18 cellular contexts compared by ENCODE assay signal in the genomic region with DNA sequence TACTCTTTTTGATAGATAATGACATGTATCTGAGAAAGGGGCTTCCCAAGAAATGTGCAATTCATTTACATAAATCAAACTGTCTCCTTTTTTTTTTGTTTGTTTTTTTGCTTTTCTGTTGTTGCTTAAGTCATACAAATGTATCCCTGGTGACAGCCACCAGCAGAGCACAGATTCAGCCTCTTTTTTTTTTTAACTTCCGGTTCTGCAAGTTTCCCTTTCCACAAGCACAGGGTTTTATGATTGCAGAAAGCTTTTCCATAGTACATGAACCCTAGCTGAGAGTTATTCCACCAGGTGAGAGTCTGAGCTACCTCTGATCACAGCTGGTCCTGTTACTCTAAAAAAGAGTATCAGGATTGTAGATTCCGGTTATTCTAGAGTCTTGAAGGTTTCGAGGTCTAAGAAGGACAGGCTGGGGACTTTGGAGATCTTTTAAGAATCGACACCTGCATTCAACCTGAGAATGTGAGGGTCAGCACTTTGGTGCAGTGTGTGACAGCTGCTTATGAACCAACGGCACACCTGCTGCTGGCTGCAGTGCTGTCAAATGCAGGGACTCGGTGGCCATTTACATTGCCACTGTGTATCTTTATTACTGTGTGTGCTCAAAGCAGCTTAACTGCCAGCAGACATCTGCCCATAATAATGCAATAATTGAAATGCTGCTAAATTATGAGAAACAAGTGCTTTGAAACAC.
DNase-seq lines count a peak whose midpoint lies in the region; ATAC-seq and TF ChIP-seq lines count a peak whose summit lies in the region.
"Had no signal": no experiment of that assay in that cellular context is flagged by ENCODE, and none has a peak within 500 bp of the region (broad histone marks: within the 10 kb centered on the region; RNA-seq: fewer than 3 reads in every experiment).

No MANE protein-coding gene starts in this region.

- intact Hi-C loops in mucosa of descending colon (cut with DNase I, micrococcal nuclease), result no loop called here
- intact Hi-C loops in transverse colon (cut with DNase I; ENCODE audit: low total_unique reads), result no loop called here

- ATAC-seq in mucosa of descending colon (peak; percentile 69), HG02588 (IDR thresholded peaks at IDR 0.05; ENCODE audit: unreplicated experiment) (no peak)
- ATAC-seq: esophagus mucosa; gastroesophageal sphincter; stimulated activated naive CD8-positive, alpha-beta T cell treated with anti-CD3 and anti-CD28 coated beads, Interleukin-15, amount 100 ng/mL, for 72 hours had no signal

- TF ChIP-seq CTCF in mucosa of descending colon (IDR thresholded peaks at IDR 0.05) (no peak), transverse colon (IDR thresholded peaks at IDR 0.05) (no peak)

- H3K9me3 ChIP-seq in mucosa of descending colon (no peaks in the 10 kb centered on the region), transverse colon (no peaks in the 10 kb centered on the region)
- H3K9me3 ChIP-seq: gastroesophageal sphincter had no signal

- no peak overlapping the region for H3K4me3 ChIP-seq in mucosa of descending colon
- no peak overlapping the region for H3K4me3 ChIP-seq in transverse colon
- H3K4me3 ChIP-seq: gastroesophageal sphincter, GM23248 had no signal

- 42 to 52% methylated on average over 4 to 6 of the region's 6 CpGs for WGBS in transverse colon (ENCODE audit: low coverage in 1 of 2), 2 donors

- peak overlapping the region in 1 of 4 donors; percentile 23 for H3K27ac ChIP-seq in transverse colon
- H3K27ac ChIP-seq: gastroesophageal sphincter, GM23248 had no signal

- DNase-seq in DMS79 treated with DMSO at 0.1 percent for 48 hours (lab: John Stamatoyannopoulos, UW), result peak; percentile 89
- peak; percentile 42 for DNase-seq in NCI-H1436 treated with DMSO at 0.1 percent for 48 hours (lab: John Stamatoyannopoulos, UW)
- DNase-seq in NCI-H69 (lab: John Stamatoyannopoulos, UW), result peak; percentile 78
- DNase-seq in mucosa of descending colon, result peak in 1 of 3 donors; percentile 7
- DNase-seq in NCI-H446 (lab: John Stamatoyannopoulos, UW), result no peak
- DNase-seq in transverse colon, result no peak
- DNase-seq: activated CD4-positive, alpha-beta T cell treated with anti-CD3 and anti-CD28 coated beads, Interleukin-2, amount 10 ng/mL, durations not matched to agents 7 days and 5 days; activated CD8-positive, alpha-beta memory T cell treated with anti-CD3 and anti-CD28 coated beads, Interleukin-2, amount 50 U/mL, for 4 hours; effector memory CD4-positive, alpha-beta T cell; GM23248; NCI-H446 treated with DMSO at 0.1 percent for 48 hours; OCI-M1; SIG-M5; stimulated activated CD4-positive, alpha-beta T cell treated with anti-CD3 and anti-CD28 coated beads, Interleukin-4, amount 100 ng/mL, for 24 hours; stimulated activated naive CD8-positive, alpha-beta T cell treated with anti-CD3 and anti-CD28 coated beads, Interleukin-15, amount 100 ng/mL, for 72 hours had no signal

- H3K4me1 ChIP-seq in mucosa of descending colon (ENCODE audit: low read depth) (no peaks in the 10 kb centered on the region), transverse colon (no peaks in the 10 kb centered on the region)
- H3K4me1 ChIP-seq: gastroesophageal sphincter had no signal

- no peak for TF ChIP-seq POLR2A in transverse colon (IDR thresholded peaks at IDR 0.05)

- TF ChIP-seq EP300 in transverse colon (IDR thresholded peaks at IDR 0.05; ENCODE audit: low read depth), result no peak

- no peaks in the 10 kb centered on the region for H3K27me3 ChIP-seq in transverse colon
- H3K27me3 ChIP-seq: gastroesophageal sphincter had no signal

- in situ Hi-C loops in transverse colon (cut with MboI; ENCODE audit: low pct_ligation_motif_present in 1 of 4, low pct_unique_long_range_greater_than_20kb in 1 of 4, low sequenced_read_pairs in 3 of 4), result no loop called here

- H3K36me3 ChIP-seq in mucosa of descending colon (ENCODE audit: low read depth) (no peaks in the 10 kb centered on the region), transverse colon (no peaks in the 10 kb centered on the region)
- H3K36me3 ChIP-seq: gastroesophageal sphincter had no signal

Comparison
In these comparisons a context has a peak if more than half of its experiments do, and no peak if none do; other contexts are left out.
1. DNase-seq: peak in DMS79 treated with DMSO at 0.1 percent for 48 hours (single experiment), NCI-H1436 treated with DMSO at 0.1 percent for 48 hours (single experiment) and NCI-H69 (single experiment); none in NCI-H446 (0 of 2) and transverse colon (single experiment).